15 cellular contexts compared by ENCODE assay signal in genomic region chr22:39481054-39481453, GRCh38.
DNase-seq lines count a peak whose midpoint lies in the region.
"Had no signal": no experiment of that assay in that cellular context is flagged by ENCODE, and none has a peak within 500 bp of the region (broad histone marks: within the 10 kb centered on the region; RNA-seq: fewer than 3 reads in every experiment).

No MANE protein-coding gene starts in this region.

- peak; percentile 19 for DNase-seq in midbrain (lab: John Stamatoyannopoulos, UW)
- peak in 24 of 49 donors; percentile 33 to 84 (median 64) for DNase-seq in substantia nigra (lab: John Stamatoyannopoulos, UW)
- no peak for DNase-seq in central memory CD4-positive, alpha-beta T cell
- no peak for DNase-seq in activated CD4-positive, CD25-positive, alpha-beta regulatory T cell treated with anti-CD3 and anti-CD28 coated beads, Interleukin-2, amount 50 U/mL, for 72 hours
- DNase-seq in 8988T, result no peak
- DNase-seq: Calu3; H9; NCI-H1105; NCI-H2081; NCI-H2171 treated with DMSO at 0.1 percent for 48 hours; NK-92 treated with Interleukin-12 subunit alpha and Interleukin-12 subunit beta, amount 100 ng/mL, for 24 hours; SHP77 had no signal

- H3K27ac ChIP-seq in angular gyrus (ENCODE audit: low read depth, low read length) (peak overlapping the region; percentile 79), cingulate gyrus (ENCODE audit: low read depth, low read length) (peak overlapping the region; percentile 51), substantia nigra (ENCODE audit: low read depth, low read length, poor library complexity, severe bottlenecking) (peak overlapping the region; percentile 46)
- H3K27ac ChIP-seq: BLaER1 treated with 17β-estradiol and CSF1 and Interleukin-3, amounts not matched to agents 10 nM and 100 nM had no signal
